Comparison of ENCODE assay signal across 10 cellular contexts in genomic region chr11:27184458-27185312, GRCh38.
A peak's percentile ranks its signal among the peaks of the same experiment; 100 is the strongest.
DNase-seq lines count a peak whose midpoint lies in the region; ATAC-seq, FAIRE-seq and TF ChIP-seq lines count a peak whose summit lies in the region.
"Had no signal": no experiment of that assay in that cellular context is flagged by ENCODE, and none has a peak within 500 bp of the region (broad histone marks: within the 10 kb centered on the region; RNA-seq: fewer than 3 reads in every experiment).

No MANE protein-coding gene starts in this region.

- CTCF ChIA-PET in A549 (lab: Yijun Ruan, JAX): interaction anchor here (0.5 to 5.9 kb wide), 53 partner anchors 8 to 319 kb away, joined by 3 to 146 read pairs (median 4); partner anchors contain the start of gene LGR4

- TF ChIP-seq CTCF in A549 (IDR thresholded peaks at IDR 0.05) (no peak), WERI-Rb-1 (IDR thresholded peaks at IDR 0.05; ENCODE audit: low read depth, low read length) (no peak)

- H3K36me3 ChIP-seq in iPS-20b (ENCODE audit: insufficient read depth, low read depth, low read length) (no peaks in the 10 kb centered on the region), WERI-Rb-1 (no peaks in the 10 kb centered on the region)
- H3K36me3 ChIP-seq: cardiac muscle cell, prostate gland had no signal

- 0 out of 2 replicates have a peak overlapping the region, but pooled peaks have one; percentile 24 for H3K9ac ChIP-seq in iPS-20b (ENCODE audit: low read depth, low read length)

- POLR2A ChIA-PET in A549 (lab: Yijun Ruan, JAX): interaction anchor here (1.0 kb wide), 2 partner anchors 288 to 301 kb away, joined by 4 to 6 read pairs; partner anchors contain the start of gene LGR4

- H3K4me1 ChIP-seq in A549 (peaks cover 18% of the 10 kb centered on the region), iPS-20b (ENCODE audit: insufficient read depth, low read length) (peaks cover 3% of the 10 kb centered on the region)
- H3K4me1 ChIP-seq: prostate gland had no signal

- TF ChIP-seq POLR2A in A549 (IDR thresholded peaks at IDR 0.05; ENCODE audit: low read length): no peak

- H3K27me3 ChIP-seq in iPS-20b (ENCODE audit: insufficient read depth, low read length): no peaks in the 10 kb centered on the region
- H3K27me3 ChIP-seq in WERI-Rb-1 (ENCODE audit: insufficient read depth, low read depth, severe bottlenecking): no peaks in the 10 kb centered on the region
- H3K27me3 ChIP-seq: cardiac muscle cell had no signal

- WGBS in A549 (ENCODE audit: missing lambda C conversion rate): 88% methylated on average over 6 of the region's 6 CpGs

- H3K4me2 ChIP-seq in A549: no peak overlapping the region

- H3K4me3 ChIP-seq in A549 (no peak overlapping the region), iPS-20b (ENCODE audit: low read length) (no peak overlapping the region), WERI-Rb-1 (ENCODE audit: low read depth, low read length) (no peak overlapping the region)
- H3K4me3 ChIP-seq: cardiac muscle cell, prostate gland had no signal

- no peaks in the 10 kb centered on the region for H3K9me3 ChIP-seq in A549
- H3K9me3 ChIP-seq in iPS-20b (ENCODE audit: insufficient read depth, low read depth, low read length): no peaks in the 10 kb centered on the region
- no peaks in the 10 kb centered on the region for H3K9me3 ChIP-seq in WERI-Rb-1 (ENCODE audit: severe bottlenecking)
- H3K9me3 ChIP-seq: prostate gland had no signal

- no peak for TF ChIP-seq RAD21 in A549 (conservative IDR thresholded peaks at IDR 0.05 in 1 of 2, IDR thresholded peaks at IDR 0.05 in 1 of 2)

- H3K27ac ChIP-seq in A549: peak overlapping the region; percentile 32 to 44
- H3K27ac ChIP-seq in iPS-20b (ENCODE audit: low read length): no peak overlapping the region
- no peak overlapping the region for H3K27ac ChIP-seq in WERI-Rb-1
- H3K27ac ChIP-seq: cardiac muscle cell, prostate gland had no signal

- peak; percentile 34 to 63; a peak in 3 of 6 replicates for ATAC-seq in A549
- ATAC-seq in GM18870 (IDR thresholded peaks at IDR 0.05; ENCODE audit: unreplicated experiment): peak; percentile 5
- no peak for ATAC-seq in HG03175 (IDR thresholded peaks at IDR 0.05; ENCODE audit: unreplicated experiment)

- DNase-seq in A549 (ENCODE audit: low read depth in 1 of 2, low spot score in 1 of 2): no peak
- peak; percentile 14 for DNase-seq in MV-4-11 (lab: John Stamatoyannopoulos, UW)
- no peak for DNase-seq in WERI-Rb-1
- DNase-seq in 8988T: no peak
- DNase-seq in stimulated activated CD4-positive, alpha-beta T cell treated with anti-CD3 and anti-CD28 coated beads, Interleukin-4, amount 100 ng/mL, for 1 hour: no peak

- no peak for FAIRE-seq in A549 (lab: Jason Lieb, UNC)

- TF ChIP-seq EP300 in A549 (IDR thresholded peaks at IDR 0.05): no peak

TF ChIP-seq in A549, 52 proteins besides CTCF, POLR2A, EP300 and RAD21:
- TF ChIP-seq ESRRA (IDR thresholded peaks at IDR 0.05; ENCODE audit: borderline replicate concordance, low read length) (no peak), TFCP2L1 (CRISPR knock-in tag; IDR thresholded peaks at IDR 0.05) (no peak), RFX5 (IDR thresholded peaks at IDR 0.05) (no peak), FOSB (CRISPR knock-in tag; IDR thresholded peaks at IDR 0.05) (no peak), KDM5A (IDR thresholded peaks at IDR 0.05) (no peak), EHF (CRISPR knock-in tag; IDR thresholded peaks at IDR 0.05) (no peak), ELK1 (IDR thresholded peaks at IDR 0.05; ENCODE audit: low read depth, low read length) (no peak), E2F6 (IDR thresholded peaks at IDR 0.05; ENCODE audit: borderline replicate concordance, low read depth) (no peak)
- TF ChIP-seq, protein P1, sequence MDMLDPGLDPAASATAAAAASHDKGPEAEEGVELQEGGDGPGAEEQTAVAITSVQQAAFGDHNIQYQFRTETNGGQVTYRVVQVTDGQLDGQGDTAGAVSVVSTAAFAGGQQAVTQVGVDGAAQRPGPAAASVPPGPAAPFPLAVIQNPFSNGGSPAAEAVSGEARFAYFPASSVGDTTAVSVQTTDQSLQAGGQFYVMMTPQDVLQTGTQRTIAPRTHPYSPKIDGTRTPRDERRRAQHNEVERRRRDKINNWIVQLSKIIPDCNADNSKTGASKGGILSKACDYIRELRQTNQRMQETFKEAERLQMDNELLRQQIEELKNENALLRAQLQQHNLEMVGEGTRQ (IDR thresholded peaks at IDR 0.05): no peak

Comparison
In these comparisons a context has a peak if more than half of its experiments do, and no peak if none do; other contexts are left out.
1. H3K27ac ChIP-seq: peak in A549 (2 of 2); none in iPS-20b (single experiment) and WERI-Rb-1 (single experiment).